18 cellular contexts compared by ENCODE assay signal in genomic region chr13:62799038-62799535, GRCh38.
DNase-seq lines count a peak whose midpoint lies in the region; ATAC-seq, FAIRE-seq and TF ChIP-seq lines count a peak whose summit lies in the region.
"Had no signal": no experiment of that assay in that cellular context is flagged by ENCODE, and none has a peak within 500 bp of the region (broad histone marks: within the 10 kb centered on the region; RNA-seq: fewer than 3 reads in every experiment).

No MANE protein-coding gene starts in this region.

- H3K4me1 Mint-ChIP-seq in stimulated activated naive CD8-positive, alpha-beta T cell treated with anti-CD3 and anti-CD28 coated beads, Interleukin-15, amount 100 ng/mL, for 72 hours, result no peaks in the 10 kb centered on the region

- H3K36me3 ChIP-seq in kidney (ENCODE audit: control insufficient read depth in 1 of 2, insufficient read depth in 2 of 2, low read length in 2 of 2) (no peaks in the 10 kb centered on the region), sigmoid colon (no peaks in the 10 kb centered on the region), ascending aorta (no peaks in the 10 kb centered on the region)
- H3K36me3 ChIP-seq: BLaER1 had no signal

- H3K27me3 Mint-ChIP-seq in stimulated activated naive CD8-positive, alpha-beta T cell treated with anti-CD3 and anti-CD28 coated beads, Interleukin-15, amount 100 ng/mL, for 72 hours, result no peaks in the 10 kb centered on the region

- no peak overlapping the region for H3K4me3 ChIP-seq in kidney (ENCODE audit: low read length in 2 of 2)
- no peak overlapping the region for H3K4me3 ChIP-seq in sigmoid colon
- H3K4me3 ChIP-seq in ascending aorta, result no peak overlapping the region
- H3K4me3 ChIP-seq: BLaER1, GM12878 had no signal

- no peaks in the 10 kb centered on the region for H3K27me3 ChIP-seq in sigmoid colon
- H3K27me3 ChIP-seq in ascending aorta, result no peaks in the 10 kb centered on the region
- H3K27me3 ChIP-seq: BLaER1 had no signal

- no peak for FAIRE-seq in kidney (lab: Jason Lieb, UNC)
- FAIRE-seq: GM12878, GM19239, H1 had no signal

- peaks cover 6 to 7% of the 10 kb centered on the region in 2 donors for H3K9me3 Mint-ChIP-seq in stimulated activated naive CD8-positive, alpha-beta T cell treated with anti-CD3 and anti-CD28 coated beads, Interleukin-15, amount 100 ng/mL, for 72 hours

- H3K4me1 ChIP-seq in kidney (ENCODE audit: control insufficient read depth in 1 of 2, insufficient read depth in 1 of 2, low read depth in 1 of 2, low read length in 2 of 2) (no peaks in the 10 kb centered on the region), sigmoid colon (no peaks in the 10 kb centered on the region), ascending aorta (no peaks in the 10 kb centered on the region)
- H3K4me1 ChIP-seq: BLaER1 had no signal

- intact Hi-C loops in kidney (cut with DNase I), result no loop called here
- intact Hi-C loops in sigmoid colon (cut with DNase I), result no loop called here
- intact Hi-C loops in ascending aorta (cut with DNase I), result no loop called here

- ATAC-seq in stimulated activated naive CD8-positive, alpha-beta T cell treated with anti-CD3 and anti-CD28 coated beads, Interleukin-15, amount 100 ng/mL, for 72 hours, result peak; percentile 9
- ATAC-seq in stimulated activated naive CD8-positive, alpha-beta T cell treated with anti-CD3 and anti-CD28 coated beads, Interleukin-15, Interleukin-2, amounts not matched to agents 100 U/mL and 50 U/mL, for 24 hours, result no peak
- ATAC-seq: CD8-positive, alpha-beta T cell; GM12878 had no signal

- no peak overlapping the region for H3K27ac ChIP-seq in kidney (ENCODE audit: low read depth in 2 of 2, low read length in 2 of 2)
- no peak overlapping the region for H3K27ac ChIP-seq in sigmoid colon
- no peak overlapping the region for H3K27ac ChIP-seq in ascending aorta
- H3K27ac ChIP-seq: BLaER1 had no signal

- TF ChIP-seq EP300 in sigmoid colon (IDR thresholded peaks at IDR 0.05), result no peak

- H3K27ac Mint-ChIP-seq in stimulated activated naive CD8-positive, alpha-beta T cell treated with anti-CD3 and anti-CD28 coated beads, Interleukin-15, amount 100 ng/mL, for 72 hours, result no peak overlapping the region
- H3K27ac Mint-ChIP-seq: CD8-positive, alpha-beta T cell; H9 had no signal

- DNase-seq in stimulated activated naive CD8-positive, alpha-beta T cell treated with anti-CD3 and anti-CD28 coated beads, Interleukin-15, amount 100 ng/mL, for 72 hours, result no peak
- no peak for DNase-seq in stimulated activated naive CD8-positive, alpha-beta T cell treated with anti-CD3 and anti-CD28 coated beads, Interleukin-15, Interleukin-2, amounts not matched to agents 100 U/mL and 50 U/mL, for 24 hours
- DNase-seq in kidney (peak; percentile 31), sigmoid colon (peak; percentile 55), ascending aorta (ENCODE audit: low spot score in 2 of 2) (no peak), SHP77 (lab: John Stamatoyannopoulos, UW) (no peak)
- DNase-seq in stimulated activated CD8-positive, alpha-beta memory T cell treated with anti-CD3 and anti-CD28 coated beads, Interleukin-4, amount 100 ng/mL, for 48 hours, result no peak
- DNase-seq: 8988T; CD8-positive, alpha-beta T cell; DMS 273 treated with DMSO at 0.1 percent for 48 hours; DMS53; DND-41; EL; H9 had no signal

- TF ChIP-seq CTCF in kidney (IDR thresholded peaks at IDR 0.05; ENCODE audit: borderline replicate concordance, extremely low read depth, insufficient read depth), result no peak
- TF ChIP-seq CTCF in sigmoid colon (IDR thresholded peaks at IDR 0.05), result no peak
- no peak for TF ChIP-seq CTCF in ascending aorta (IDR thresholded peaks at IDR 0.05)

- no peak for TF ChIP-seq POLR2A in sigmoid colon (IDR thresholded peaks at IDR 0.05)

- no peak overlapping the region for H3K4me3 Mint-ChIP-seq in stimulated activated naive CD8-positive, alpha-beta T cell treated with anti-CD3 and anti-CD28 coated beads, Interleukin-15, amount 100 ng/mL, for 72 hours
- H3K4me3 Mint-ChIP-seq: CD8-positive, alpha-beta T cell; H9 had no signal

- H3K9me3 ChIP-seq in kidney (ENCODE audit: control insufficient read depth in 1 of 2, low read length in 2 of 2) (no peaks in the 10 kb centered on the region), sigmoid colon (no peaks in the 10 kb centered on the region), ascending aorta (no peaks in the 10 kb centered on the region)
- H3K9me3 ChIP-seq: BLaER1 had no signal

- 78 to 86% methylated on average over 8 of the region's 8 CpGs for WGBS in sigmoid colon, 2 donors

- H3K9ac ChIP-seq in kidney (ENCODE audit: low read length in 2 of 2), result no peak overlapping the region
- H3K9ac ChIP-seq: BLaER1 had no signal

Comparison
In these comparisons a context has a peak if more than half of its experiments do, and no peak if none do; other contexts are left out.
1. DNase-seq: peak in kidney (single experiment) and sigmoid colon (single experiment); none in stimulated activated naive CD8-positive, alpha-beta T cell treated with anti-CD3 and anti-CD28 coated beads, Interleukin-15, amount 100 ng/mL, for 72 hours (0 of 2), stimulated activated naive CD8-positive, alpha-beta T cell treated with anti-CD3 and anti-CD28 coated beads, Interleukin-15, Interleukin-2, amounts not matched to agents 100 U/mL and 50 U/mL, for 24 hours (single experiment), ascending aorta (0 of 2), stimulated activated CD8-positive, alpha-beta memory T cell treated with anti-CD3 and anti-CD28 coated beads, Interleukin-4, amount 100 ng/mL, for 48 hours (single experiment) and SHP77 (0 of 2).